In genomic region chr4:177442623-177443155, GRCh38 we compare ENCODE assay signal across 8 cellular contexts. TPM values are rescaled to one million over a fixed set of nuclear protein-coding genes. Genes with fewer than 3 reads are reported as not detected.
DNase-seq lines count a peak whose midpoint lies in the region; ATAC-seq, FAIRE-seq and TF ChIP-seq lines count a peak whose summit lies in the region.

No MANE protein-coding gene starts in this region.

- no peaks in the 10 kb centered on the region for H3K27me3 Mint-ChIP-seq in T-helper 1 cell treated with Interleukin-12 subunit alpha and Interleukin-12 subunit beta and Interleukin-4 antibody, amounts not matched to agents 30 μg/mL and 1 μg/mL, for 36 hours (ENCODE audit: low read depth)
- no peaks in the 10 kb centered on the region for H3K27me3 Mint-ChIP-seq in nephron (ENCODE audit: low read depth)

- H4K20me1 ChIP-seq in BLaER1 (no peaks in the 10 kb centered on the region), endothelial cell of umbilical vein (replicated peaks; ENCODE audit: control insufficient read depth, extremely low read depth, insufficient read depth, low read length) (no peaks in the 10 kb centered on the region)

- H3K27ac ChIP-seq in BLaER1, result peak overlapping the region; percentile 95
- H3K27ac ChIP-seq in endothelial cell of umbilical vein (ENCODE audit: insufficient read depth, low read depth, low read length), result peak overlapping the region; percentile 96

- FAIRE-seq in endothelial cell of umbilical vein (lab: Jason Lieb, UNC), result peak; percentile 66
- no peak for FAIRE-seq in HTR-8/SVneo (lab: Jason Lieb, UNC)

- DNase-seq in endothelial cell of umbilical vein (ENCODE audit: low read depth, low spot score), result no peak
- DNase-seq in central memory CD4-positive, alpha-beta T cell, result no peak
- no peak for DNase-seq in HTR-8/SVneo (ENCODE audit: insufficient read length, low spot score)

- peaks cover 11% of the 10 kb centered on the region for H3K36me3 Mint-ChIP-seq in T-helper 1 cell treated with Interleukin-12 subunit alpha and Interleukin-12 subunit beta and Interleukin-4 antibody, amounts not matched to agents 30 μg/mL and 1 μg/mL, for 36 hours (ENCODE audit: low read depth)
- no peaks in the 10 kb centered on the region for H3K36me3 Mint-ChIP-seq in nephron (ENCODE audit: low read depth)

- intact Hi-C loops in endothelial cell of umbilical vein (cut with micrococcal nuclease), result loop anchor here (1.0 to 5.0 kb wide), 7 partner anchors 42 to 1124 kb away; partner anchors contain the start of genes NEIL3 and SPCS3

- TF ChIP-seq CTCF in endothelial cell of umbilical vein (IDR thresholded peaks at IDR 0.05; ENCODE audit: extremely low read depth in 1 of 2, insufficient read depth in 1 of 2, low read depth in 1 of 2, low read length in 2 of 2) (no peak), nephron (IDR thresholded peaks at IDR 0.05; ENCODE audit: unreplicated experiment in 3 of 3) (no peak)

- H3K4me2 ChIP-seq in BLaER1, result peak overlapping the region; percentile 78
- H3K4me2 ChIP-seq in endothelial cell of umbilical vein (ENCODE audit: insufficient read depth, low read length), result peak overlapping the region; percentile 95

- H3K4me3 ChIP-seq in BLaER1 (peak overlapping the region; percentile 71), endothelial cell of umbilical vein (replicated peaks in 1 of 3; ENCODE audit: insufficient read depth in 1 of 3, low read depth in 1 of 3, low read length in 3 of 3) (peak overlapping the region; percentile 49 to 91 (median 56))

- H3K4me1 ChIP-seq in BLaER1 (peaks cover 22% of the 10 kb centered on the region), endothelial cell of umbilical vein (ENCODE audit: control insufficient read depth, extremely low read depth, insufficient read depth, low read length) (peaks cover 13% of the 10 kb centered on the region)

- H3K9me3 Mint-ChIP-seq in T-helper 1 cell treated with Interleukin-12 subunit alpha and Interleukin-12 subunit beta and Interleukin-4 antibody, amounts not matched to agents 30 μg/mL and 1 μg/mL, for 36 hours, result no peaks in the 10 kb centered on the region
- H3K9me3 Mint-ChIP-seq in nephron, result no peaks in the 10 kb centered on the region

- dilution Hi-C loops in endothelial cell of umbilical vein (cut with MboI; ENCODE audit: extremely low pct_ligation_motif_present, low sequenced_read_pairs), result no loop called here

- H3K9me3 ChIP-seq in BLaER1 (no peaks in the 10 kb centered on the region), endothelial cell of umbilical vein (replicated peaks; ENCODE audit: control insufficient read depth, insufficient read depth, low read length) (no peaks in the 10 kb centered on the region)

- peak overlapping the region; percentile 99 for H2AFZ ChIP-seq in endothelial cell of umbilical vein (ENCODE audit: low read depth, low read length)

- H3K27me3 ChIP-seq in BLaER1, result no peaks in the 10 kb centered on the region
- no peaks in the 10 kb centered on the region for H3K27me3 ChIP-seq in endothelial cell of umbilical vein (ENCODE audit: control insufficient read depth in 2 of 2, insufficient read depth in 2 of 2, low read length in 2 of 2)

- ATAC-seq in GM18868 (IDR thresholded peaks at IDR 0.05; ENCODE audit: unreplicated experiment) (peak; percentile 20), HG03432 (IDR thresholded peaks at IDR 0.05; ENCODE audit: unreplicated experiment) (peak; percentile 26)

- TF ChIP-seq POLR2A in endothelial cell of umbilical vein (IDR thresholded peaks at IDR 0.05; ENCODE audit: low read depth, low read length), result no peak

- no peaks in the 10 kb centered on the region for H3K9me1 ChIP-seq in endothelial cell of umbilical vein (replicated peaks; ENCODE audit: control insufficient read depth, extremely low read depth, insufficient read depth, low read length)

- H3K4me1 Mint-ChIP-seq in T-helper 1 cell treated with Interleukin-12 subunit alpha and Interleukin-12 subunit beta and Interleukin-4 antibody, amounts not matched to agents 30 μg/mL and 1 μg/mL, for 36 hours (ENCODE audit: low read depth), result peaks cover 33% of the 10 kb centered on the region
- peaks cover 21% of the 10 kb centered on the region for H3K4me1 Mint-ChIP-seq in nephron

- TSS peak; percentile 96 for BruUV-seq in endothelial cell of umbilical vein (replicated peaks; lab: Mats Ljungman, UMichigan)

- peak overlapping the region; percentile 95 for H3K4me3 Mint-ChIP-seq in T-helper 1 cell treated with Interleukin-12 subunit alpha and Interleukin-12 subunit beta and Interleukin-4 antibody, amounts not matched to agents 30 μg/mL and 1 μg/mL, for 36 hours
- H3K4me3 Mint-ChIP-seq in nephron, result peak overlapping the region; percentile 87 to 90 (median 88)

- H3K36me3 ChIP-seq in BLaER1 (peaks cover 7% of the 10 kb centered on the region; the same call in 1 of the 2 replicates), endothelial cell of umbilical vein (ENCODE audit: control insufficient read depth in 2 of 2, extremely low read depth in 1 of 2, insufficient read depth in 2 of 2, low read length in 2 of 2) (no peaks in the 10 kb centered on the region)

- H3K79me2 ChIP-seq in endothelial cell of umbilical vein (ENCODE audit: control insufficient read depth, insufficient read depth, low read length), result no peaks in the 10 kb centered on the region

- CTCF ChIA-PET in endothelial cell of umbilical vein (lab: Charles Lee), result interaction anchor here (0.5 to 1.9 kb wide), 6 partner anchors 9 to 1065 kb away, joined by 3 to 7 read pairs (median 4); no protein-coding TSS in a partner anchor

- peak overlapping the region; percentile 97 for H3K27ac Mint-ChIP-seq in T-helper 1 cell treated with Interleukin-12 subunit alpha and Interleukin-12 subunit beta and Interleukin-4 antibody, amounts not matched to agents 30 μg/mL and 1 μg/mL, for 36 hours
- peak overlapping the region; percentile 88 to 94 (median 94) for H3K27ac Mint-ChIP-seq in nephron

- POLR2A ChIA-PET in endothelial cell of umbilical vein (lab: Charles Lee), result interaction anchor here (0.7 to 0.9 kb wide), 3 partner anchors 9 to 54 kb away, joined by 3 to 5 read pairs (median 3); no protein-coding TSS in a partner anchor

- peak overlapping the region; percentile 91 for H3K9ac ChIP-seq in BLaER1
- peak overlapping the region; percentile 96 for H3K9ac ChIP-seq in endothelial cell of umbilical vein (replicated peaks; ENCODE audit: extremely low read depth, insufficient read depth, low read length)

TF ChIP-seq in endothelial cell of umbilical vein, 7 proteins besides CTCF, POLR2A, EP300 and RAD21:
- TF ChIP-seq JUN (IDR thresholded peaks at IDR 0.05; ENCODE audit: borderline replicate concordance, insufficient read depth, insufficient read length, low read depth) (no peak), GATA2 (IDR thresholded peaks at IDR 0.05; ENCODE audit: insufficient read depth, insufficient read length, low read depth, low read length) (no peak), POLR2AphosphoS5 (IDR thresholded peaks at IDR 0.05; ENCODE audit: insufficient read depth, low read depth, low read length) (no peak), EZH2 (IDR thresholded peaks at IDR 0.05; ENCODE audit: borderline replicate concordance, low read depth, low read length, severe bottlenecking) (no peak), FOS (IDR thresholded peaks at IDR 0.05; ENCODE audit: borderline replicate concordance, insufficient read depth, low read length) (no peak), MAX (IDR thresholded peaks at IDR 0.05; ENCODE audit: insufficient read depth, insufficient read length) (no peak)

RNA-seq across cellular contexts. Expression of gene AGA, which starts 0.5 kb away (rescaled TPM):
- total RNA-seq in endothelial cell of umbilical vein, result 16.7 and 16.9 TPM in 2 replicates
- polyA plus RNA-seq in endothelial cell of umbilical vein, result 12.0 and 14.1 TPM in 2 replicates
- polyA plus RNA-seq in endothelial cell of umbilical vein (2011; cell fraction: cytosol; rRNA removed), result 13.7 and 18.3 TPM in 2 replicates
- 11.4 and 15.1 TPM in 2 replicates for polyA plus RNA-seq in endothelial cell of umbilical vein (2011; cell fraction: nucleus; rRNA removed)
- polyA plus RNA-seq in endothelial cell of umbilical vein (2012), result 14.2 and 20.0 TPM in 2 replicates
- 13.5 and 14.2 TPM in 2 replicates for polyA minus RNA-seq in endothelial cell of umbilical vein
- polyA minus RNA-seq in endothelial cell of umbilical vein (2011; cell fraction: cytosol; rRNA and poly(A)+ RNA removed), result 7.7 TPM
- polyA minus RNA-seq in endothelial cell of umbilical vein (2011; cell fraction: nucleus; rRNA and poly(A)+ RNA removed), result 8.8 and 12.8 TPM in 2 replicates
